In genomic region chr14:90293766-90294471, GRCh38 we compare ENCODE assay signal across 17 cellular contexts.
"Had no signal": no experiment of that assay in that cellular context is flagged by ENCODE, and none has a peak within 500 bp of the region (broad histone marks: within the 10 kb centered on the region; RNA-seq: fewer than 3 reads in every experiment).

No MANE protein-coding gene starts in this region.

- H3K27ac Mint-ChIP-seq: activated CD4-positive, alpha-beta memory T cell treated with anti-CD3 and anti-CD28 coated beads for 36 hours; activated naive CD8-positive, alpha-beta T cell; stimulated activated effector memory CD8-positive, alpha-beta T cell treated with anti-CD3 and anti-CD28 coated beads, Interleukin-12 subunit alpha, Interleukin-12 subunit beta, amount 100 ng/mL, for 72 hours had no signal

- H3K27ac ChIP-seq: coronary artery, WERI-Rb-1 had no signal

- H3K27me3 ChIP-seq: left lung had no signal

- H3K27me3 Mint-ChIP-seq: activated CD4-positive, alpha-beta memory T cell treated with anti-CD3 and anti-CD28 coated beads for 36 hours; activated naive CD8-positive, alpha-beta T cell; central memory CD8-positive, alpha-beta T cell; naive thymus-derived CD8-positive, alpha-beta T cell had no signal

- FAIRE-seq: endothelial cell of umbilical vein, keratinocyte had no signal

- ATAC-seq: activated T-cell treated with anti-CD3 and anti-CD28 coated beads, Interleukin-2, amount 50 U/mL, for 4 hours; naive thymus-derived CD8-positive, alpha-beta T cell; stimulated activated effector memory CD8-positive, alpha-beta T cell treated with anti-CD3 and anti-CD28 coated beads, Interleukin-12 subunit alpha, Interleukin-12 subunit beta, amount 100 ng/mL, for 72 hours had no signal

- DNase-seq: activated CD4-positive, alpha-beta memory T cell treated with anti-CD3 and anti-CD28 coated beads for 36 hours; activated effector memory CD4-positive, alpha-beta T cell treated with Interleukin-2 at 50 U/mL for 16 hours; activated T-cell treated with anti-CD3 and anti-CD28 coated beads, Interleukin-2, amount 50 U/mL, for 4 hours; amniotic stem cell; effector CD4-positive, alpha-beta T cell; left lung; naive thymus-derived CD8-positive, alpha-beta T cell; posterior cingulate gyrus; retina; T-helper 1 cell; WERI-Rb-1 had no signal

- H3K9me3 ChIP-seq: left lung had no signal

- H3K4me3 Mint-ChIP-seq: activated CD4-positive, alpha-beta memory T cell treated with anti-CD3 and anti-CD28 coated beads for 36 hours; activated naive CD8-positive, alpha-beta T cell; activated T-cell treated with anti-CD3 and anti-CD28 coated beads, Interleukin-2, amount 50 U/mL, for 4 hours; central memory CD8-positive, alpha-beta T cell; naive thymus-derived CD8-positive, alpha-beta T cell; stimulated activated effector memory CD8-positive, alpha-beta T cell treated with anti-CD3 and anti-CD28 coated beads, Interleukin-12 subunit alpha, Interleukin-12 subunit beta, amount 100 ng/mL, for 72 hours had no signal

- H3K4me3 ChIP-seq: coronary artery, left lung had no signal

- H3K9me3 Mint-ChIP-seq: activated CD4-positive, alpha-beta memory T cell treated with anti-CD3 and anti-CD28 coated beads for 36 hours; activated T-cell treated with anti-CD3 and anti-CD28 coated beads, Interleukin-2, amount 50 U/mL, for 4 hours; central memory CD8-positive, alpha-beta T cell; naive thymus-derived CD8-positive, alpha-beta T cell; stimulated activated effector memory CD8-positive, alpha-beta T cell treated with anti-CD3 and anti-CD28 coated beads, Interleukin-12 subunit alpha, Interleukin-12 subunit beta, amount 100 ng/mL, for 72 hours had no signal
